Comparison of ENCODE assay signal across 1 cellular context in the genomic region with DNA sequence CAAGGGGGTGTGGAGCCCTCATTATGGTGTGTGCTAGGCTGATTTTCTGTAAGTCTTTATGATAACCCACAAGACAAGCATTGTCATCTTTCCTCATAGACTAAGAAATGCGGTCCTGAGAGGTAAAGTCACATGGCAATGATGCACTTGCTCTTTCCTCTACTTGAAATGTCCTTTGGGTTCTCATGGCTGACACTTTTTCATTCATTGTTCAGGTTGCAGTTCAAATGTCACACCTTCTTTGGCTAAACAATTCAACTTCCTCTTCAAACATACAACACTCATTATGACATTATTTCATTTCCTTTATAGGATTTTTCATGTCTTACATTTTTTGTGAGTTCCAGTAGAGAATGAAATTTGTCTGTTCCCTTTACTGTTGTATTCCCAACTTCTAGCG.
TF ChIP-seq lines count a peak whose summit lies in the region.

No MANE protein-coding gene starts in this region.

TF ChIP-seq in GM12891, 5 proteins besides CTCF, POLR2A, EP300 and RAD21 (continued from another document):
- TF ChIP-seq PAX5 (IDR thresholded peaks at IDR 0.05; ENCODE audit: insufficient read depth, low read length, severe bottlenecking) (no peak), POLR2AphosphoS5 (IDR thresholded peaks at IDR 0.05; ENCODE audit: low read depth, low read length) (no peak)
